In the genomic region with DNA sequence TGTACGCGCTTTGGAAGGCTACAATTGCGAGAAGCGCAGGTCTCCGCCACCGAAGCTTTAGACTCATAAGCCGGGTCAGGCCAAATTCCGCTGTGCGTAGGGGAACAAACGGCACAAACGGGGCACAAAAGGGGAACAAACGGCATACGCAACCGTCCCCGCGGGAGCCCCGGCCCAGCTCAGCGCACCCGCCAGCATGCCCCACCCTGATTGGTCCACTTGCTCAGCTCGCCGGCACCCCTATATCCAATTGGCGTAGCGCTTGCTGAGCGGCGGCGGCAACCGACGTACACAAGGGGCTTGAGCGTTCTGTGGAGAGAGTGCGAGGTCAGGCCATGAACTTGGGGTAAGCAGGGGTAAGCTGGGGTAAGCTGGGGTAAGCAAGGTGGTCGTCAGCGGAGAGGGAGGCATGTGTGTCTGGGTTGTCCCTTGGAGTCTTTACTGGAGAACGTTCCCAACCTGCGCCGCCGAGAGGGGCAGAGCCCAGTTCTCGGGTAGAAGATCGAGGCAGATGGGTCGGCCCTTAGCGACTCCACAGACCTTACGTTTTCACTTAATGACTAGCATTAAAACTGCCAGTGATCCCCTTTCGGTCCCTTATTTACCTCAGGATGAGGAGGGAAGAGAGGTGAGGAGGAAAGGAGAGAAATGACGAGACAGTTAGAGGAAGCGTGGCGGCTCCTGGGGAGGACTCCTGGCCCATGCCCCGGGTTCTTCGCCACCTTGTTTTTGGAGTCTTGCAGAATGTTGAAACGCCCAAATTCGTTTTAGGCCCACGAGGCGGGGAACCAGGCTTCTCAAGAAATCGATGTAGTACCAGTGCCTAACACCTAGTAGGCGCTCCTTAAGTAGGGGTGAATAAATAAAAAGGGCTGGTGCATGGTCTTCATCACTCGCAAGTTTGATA, we compare ENCODE assay signal across 8 cellular contexts. TPM values are rescaled to one million over a fixed set of nuclear protein-coding genes. Genes with fewer than 3 reads are reported as not detected.
A peak's percentile ranks its signal among the peaks of the same experiment; 100 is the strongest.
DNase-seq lines count a peak whose midpoint lies in the region; TF ChIP-seq lines count a peak whose summit lies in the region.

Gene CCDC66, plus strand, starts transcription at position 268 of the 907 bp plus-strand sequence. Its CDS starts 68 bp downstream, at position 336.

- CTCF ChIA-PET in activated naive CD4-positive, alpha-beta T cell treated with anti-CD3 and anti-CD28 coated beads, Interleukin-2, amount 10 ng/mL, durations not matched to agents 7 days and 5 days (lab: Charles Lee): interaction anchor here (0.6 to 1.1 kb wide), 4 partner anchors 10 to 167 kb away, joined by 3 to 5 read pairs (median 3); no protein-coding TSS in a partner anchor

- H3K27ac Mint-ChIP-seq in HFFc6: peak within 1 kb of the TSS; percentile 94
- H3K27ac Mint-ChIP-seq in activated naive CD4-positive, alpha-beta T cell treated with anti-CD3 and anti-CD28 coated beads, Interleukin-2, amount 10 ng/mL, durations not matched to agents 7 days and 5 days: peak within 1 kb of the TSS; percentile 98

- TF ChIP-seq POLR2A in suprapubic skin (IDR thresholded peaks at IDR 0.05): peak; percentile 81

- no peaks in the 10 kb centered on the region for H3K9me3 ChIP-seq in suprapubic skin

- H3K4me1 ChIP-seq in suprapubic skin: peaks cover 14% of the 10 kb centered on the region

- peak within 1 kb of the TSS; percentile 80 for H3K4me3 ChIP-seq in suprapubic skin

- WGBS in suprapubic skin: under 1% methylated on average over 40 of the region's 54 CpGs

- TF ChIP-seq EP300 in suprapubic skin (IDR thresholded peaks at IDR 0.05): no peak

- H3K9me3 Mint-ChIP-seq in HFFc6: no peaks in the 10 kb centered on the region
- peaks cover 3% of the 10 kb centered on the region for H3K9me3 Mint-ChIP-seq in activated naive CD4-positive, alpha-beta T cell treated with anti-CD3 and anti-CD28 coated beads, Interleukin-2, amount 10 ng/mL, durations not matched to agents 7 days and 5 days

- H3K36me3 Mint-ChIP-seq in HFFc6 (ENCODE audit: low read depth): peaks cover 11% of the 10 kb centered on the region
- peaks cover 15% of the 10 kb centered on the region for H3K36me3 Mint-ChIP-seq in activated naive CD4-positive, alpha-beta T cell treated with anti-CD3 and anti-CD28 coated beads, Interleukin-2, amount 10 ng/mL, durations not matched to agents 7 days and 5 days

- TF ChIP-seq CTCF in GM10266 (IDR thresholded peaks at IDR 0.05; ENCODE audit: control insufficient read depth, insufficient read depth, low read depth, missing control alignments) (peak; percentile 79), HFFc6 (IDR thresholded peaks at IDR 0.05) (peak; percentile 86), suprapubic skin (IDR thresholded peaks at IDR 0.05) (peak; percentile 40 to 50)

- H3K27me3 ChIP-seq in suprapubic skin: no peaks in the 10 kb centered on the region

- peak; percentile 91 for DNase-seq in GM10266 (ENCODE audit: extremely low spot score)
- DNase-seq in HFFc6: peak; percentile 89
- peak; percentile 88 for DNase-seq in NAMALWA (ENCODE audit: low spot score)
- DNase-seq in SK-N-DZ (ENCODE audit: low spot score): peak; percentile 90
- DNase-seq in activated naive CD4-positive, alpha-beta T cell treated with anti-CD3 and anti-CD28 coated beads, Interleukin-2, amount 10 ng/mL, durations not matched to agents 7 days and 5 days: peak; percentile 96
- peak; percentile 91 for DNase-seq in globus pallidus (ENCODE audit: low spot score)
- peak; percentile 52 to 96 (median 88) for DNase-seq in nucleus accumbens (lab: John Stamatoyannopoulos, UW)
- DNase-seq in suprapubic skin (ENCODE audit: low spot score in 2 of 2): peak; percentile 97

- H3K27me3 Mint-ChIP-seq in HFFc6 (ENCODE audit: insufficient read depth): peaks cover 2% of the 10 kb centered on the region
- H3K27me3 Mint-ChIP-seq in activated naive CD4-positive, alpha-beta T cell treated with anti-CD3 and anti-CD28 coated beads, Interleukin-2, amount 10 ng/mL, durations not matched to agents 7 days and 5 days: peaks cover 9% of the 10 kb centered on the region

- H3K27ac ChIP-seq in suprapubic skin: peak within 1 kb of the TSS; percentile 94

- peaks cover 22% of the 10 kb centered on the region for H3K4me1 Mint-ChIP-seq in HFFc6 (ENCODE audit: low read depth)
- peaks cover 26% of the 10 kb centered on the region for H3K4me1 Mint-ChIP-seq in activated naive CD4-positive, alpha-beta T cell treated with anti-CD3 and anti-CD28 coated beads, Interleukin-2, amount 10 ng/mL, durations not matched to agents 7 days and 5 days

- peak within 1 kb of the TSS; percentile 96 for H3K4me3 Mint-ChIP-seq in HFFc6
- H3K4me3 Mint-ChIP-seq in activated naive CD4-positive, alpha-beta T cell treated with anti-CD3 and anti-CD28 coated beads, Interleukin-2, amount 10 ng/mL, durations not matched to agents 7 days and 5 days: peak within 1 kb of the TSS; percentile 94

- H3K36me3 ChIP-seq in suprapubic skin: peaks cover 13% of the 10 kb centered on the region

RNA-seq across cellular contexts. Expression of gene CCDC66, which starts in this region (rescaled TPM):
- total RNA-seq in HFFc6 (2021; fragmentation: NEBNext Ultra II Directional; extraction: Animal tissue kit (Norgen Biotek cat#: 25700)): 10 to 100 TPM in 2 of 6 experiments, 1 to 10 TPM in 4; 9.0 to 10.2 (median 9.5) TPM
- polyA plus RNA-seq in SK-N-DZ (2014; cell fraction: cytosol; rRNA removed): 9.3 and 15.5 TPM in 2 replicates
- polyA plus RNA-seq in SK-N-DZ (2014; cell fraction: nucleus; rRNA removed): 43.6 and 71.3 TPM in 2 replicates
- 10 to 100 TPM; 17.2 to 50.8 (median 24.9) TPM for total RNA-seq in suprapubic skin

Comparison
In these comparisons a context has a peak if more than half of its experiments do, and no peak if none do; other contexts are left out.
1. Peak in every context shown above with its lines: DNase-seq, H3K4me3 ChIP-seq and H3K27ac ChIP-seq.